ENCODE assay signal across 15 cellular contexts in the genomic region with DNA sequence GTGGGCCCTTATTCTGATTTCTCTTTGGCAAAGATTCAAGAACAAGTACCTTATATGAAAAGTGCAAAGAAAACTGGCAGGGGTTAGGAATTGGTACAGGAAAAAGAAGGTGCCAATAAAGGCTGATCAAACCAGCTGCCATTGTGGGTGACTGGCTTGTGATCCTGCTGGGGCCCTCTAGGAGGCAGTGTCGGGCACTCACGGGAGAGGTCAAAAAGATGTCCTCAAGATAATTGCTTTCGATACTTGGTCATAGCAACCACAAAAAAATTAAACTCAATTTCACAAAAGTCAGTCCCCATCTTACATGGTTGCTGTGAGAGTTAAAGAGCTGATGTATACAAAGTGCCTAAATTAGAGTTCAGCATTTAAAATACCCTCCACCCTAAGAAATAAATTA. TPM values are rescaled to one million over a fixed set of nuclear protein-coding genes. Genes with fewer than 3 reads are reported as not detected.
A peak's percentile ranks its signal among the peaks of the same experiment; 100 is the strongest.
DNase-seq lines count a peak whose midpoint lies in the region; ATAC-seq and TF ChIP-seq lines count a peak whose summit lies in the region.
"Had no signal": no experiment of that assay in that cellular context is flagged by ENCODE, and none has a peak within 500 bp of the region (broad histone marks: within the 10 kb centered on the region; RNA-seq: fewer than 3 reads in every experiment).

No MANE protein-coding gene starts in this region.

- H3K9ac ChIP-seq in DND-41 (ENCODE audit: low read depth, low read length) (no peak overlapping the region), HCT116 (ENCODE audit: low read length) (no peak overlapping the region)

- H2AFZ ChIP-seq in DND-41 (ENCODE audit: low read depth, low read length) (no peak overlapping the region), HCT116 (ENCODE audit: low read depth, low read length, poor library complexity, severe bottlenecking) (no peak overlapping the region)

- H3K4me3 ChIP-seq in DND-41 (ENCODE audit: low read depth in 1 of 2, low read length in 2 of 2) (no peak overlapping the region), HCT116 (replicated peaks in 1 of 2; ENCODE audit: low read depth in 1 of 2, low read length in 2 of 2) (no peak overlapping the region), spleen (no peak overlapping the region)
- H3K4me3 ChIP-seq: heart right ventricle had no signal

- WGBS in spleen, 5 donors: 33 to 50% (median 42%) methylated on average over 3 of the region's 3 CpGs

- TF ChIP-seq CTCF in DND-41 (IDR thresholded peaks at IDR 0.05; ENCODE audit: borderline replicate concordance, extremely low read depth, low read length, poor library complexity, severe bottlenecking) (peak; percentile 59), HCT116 (IDR thresholded peaks at IDR 0.05 in 2 of 3, conservative IDR thresholded peaks at IDR 0.05 in 1 of 3; ENCODE audit: borderline replicate concordance in 1 of 3, insufficient read depth in 1 of 3, low read depth in 2 of 3, low read length in 2 of 3) (peak in 2 of 3 experiments; percentile 54 to 69; a peak in 4 of 6 replicates), WTC11 (IDR thresholded peaks at IDR 0.05) (peak; percentile 62), spleen (IDR thresholded peaks at IDR 0.05 in 8 of 11, conservative IDR thresholded peaks at IDR 0.05 in 3 of 11) (no peak)

- H4K20me1 ChIP-seq in DND-41 (ENCODE audit: insufficient read depth, low read length) (no peaks in the 10 kb centered on the region), HCT116 (ENCODE audit: insufficient read depth) (no peaks in the 10 kb centered on the region)

- H3K4me2 ChIP-seq in DND-41 (ENCODE audit: insufficient read depth, low read length): no peak overlapping the region
- no peak overlapping the region for H3K4me2 ChIP-seq in HCT116 (ENCODE audit: low read length)

- POLR2A ChIA-PET in HCT116 (lab: Charles Lee) (no interaction called here), WTC11 (lab: Charles Lee) (no interaction called here)

- TF ChIP-seq RAD21 in HCT116 (IDR thresholded peaks at IDR 0.05; ENCODE audit: low read depth): no peak; the same call in 1 of the 2 replicates

- H3K79me2 ChIP-seq in DND-41 (ENCODE audit: insufficient read depth, low read length) (no peaks in the 10 kb centered on the region), HCT116 (ENCODE audit: insufficient read depth, low read length) (no peaks in the 10 kb centered on the region)

- no peaks in the 10 kb centered on the region for H3K9me2 ChIP-seq in HCT116 (ENCODE audit: insufficient read depth)

- no peaks in the 10 kb centered on the region for H3K36me3 Mint-ChIP-seq in WTC11

- intact Hi-C loops in HCT116 (cut with micrococcal nuclease): no loop called here
- intact Hi-C loops in spleen (cut with DNase I; ENCODE audit: low total_unique reads): no loop called here

- TF ChIP-seq POLR2A in HCT116 (IDR thresholded peaks at IDR 0.05; ENCODE audit: borderline replicate concordance, extremely low read depth, insufficient read depth, insufficient read length): no peak
- TF ChIP-seq POLR2A in spleen (IDR thresholded peaks at IDR 0.05): no peak

- H3K4me1 Mint-ChIP-seq in WTC11: no peaks in the 10 kb centered on the region

- CTCF ChIA-PET in HCT116 (lab: Charles Lee): interaction anchor here (1.0 kb wide), 1 partner anchor 11 kb away, joined by 4 read pairs; no protein-coding TSS in a partner anchor
- CTCF ChIA-PET in WTC11 (lab: Charles Lee): interaction anchor here (0.6 to 1.2 kb wide), 8 partner anchors 10 to 100 kb away, joined by 3 to 7 read pairs (median 4); a partner anchor contains a TSS

- no peaks in the 10 kb centered on the region; the same call in none of the 2 replicates for H3K9me3 Mint-ChIP-seq in WTC11

- H3K27me3 ChIP-seq in DND-41 (ENCODE audit: insufficient read depth, low read length, poor library complexity) (no peaks in the 10 kb centered on the region), HCT116 (ENCODE audit: insufficient read depth, low read length) (no peaks in the 10 kb centered on the region), spleen (replicated peaks in 1 of 7) (no peaks in the 10 kb centered on the region)
- H3K27me3 ChIP-seq: heart right ventricle had no signal

- peaks cover 44% of the 10 kb centered on the region for H3K27me3 Mint-ChIP-seq in WTC11 (ENCODE audit: low read depth)

- DNase-seq in DND-41: no peak
- DNase-seq in HCT116 (ENCODE audit: low read depth, low spot score): no peak
- DNase-seq in WTC11 (ENCODE audit: low spot score): peak; percentile 70
- peak; percentile 69 for DNase-seq in iPS-NIHi7 (ENCODE audit: extremely low spot score)
- no peak for DNase-seq in spleen
- no peak for DNase-seq in cerebellar cortex (ENCODE audit: low spot score)
- no peak for DNase-seq in globus pallidus (ENCODE audit: low spot score)
- no peak for DNase-seq in SKM-1 treated with dmso at 0.1 percent for 144 hours (lab: John Stamatoyannopoulos, UW; ENCODE audit: unreplicated experiment)
- DNase-seq: activated CD4-positive, alpha-beta T cell treated with anti-CD3 and anti-CD28 coated beads for 1 hour; heart right ventricle; NCI-H1092; NCI-H748 treated with DMSO at 0.1 percent for 48 hours; stimulated activated CD4-positive, alpha-beta T cell treated with anti-CD3 and anti-CD28 coated beads, Interleukin-4, amount 100 ng/mL, for 4 hours had no signal

- RAD21 ChIA-PET in HCT116 (lab: Charles Lee; ENCODE audit: low non-redundant PET in 1 of 2, low total read pairs in 2 of 2, uncharacterized antibody in 2 of 2, unreplicated experiment in 2 of 2): no interaction called here

- H3K27ac Mint-ChIP-seq in WTC11: no peak overlapping the region

- ATAC-seq in DND-41 (ENCODE audit: insufficient read depth, low read depth) (no peak), HCT116 (peak; percentile 50), WTC11 (peak; percentile 88)
- ATAC-seq: heart right ventricle had no signal

- no TSS peak for BruUV-seq in HCT116 (replicated peaks; lab: Mats Ljungman, UMichigan)

- H3K36me3 ChIP-seq in DND-41 (ENCODE audit: insufficient read depth, low read length) (no peaks in the 10 kb centered on the region), HCT116 (ENCODE audit: control insufficient read depth in 1 of 2, insufficient read depth in 2 of 2, low read length in 2 of 2) (no peaks in the 10 kb centered on the region), spleen (no peaks in the 10 kb centered on the region)
- H3K36me3 ChIP-seq: heart right ventricle had no signal

- H3K9me3 ChIP-seq in DND-41 (ENCODE audit: insufficient read depth, low read length, severe bottlenecking): peaks cover 3% of the 10 kb centered on the region
- H3K9me3 ChIP-seq in HCT116 (ENCODE audit: control insufficient read depth in 1 of 2, insufficient read depth in 1 of 2, low read depth in 1 of 2, low read length in 2 of 2): peaks cover 5 to 11% of the 10 kb centered on the region in 2 experiments; a peak in 2 of 4 replicates
- peaks cover 0 to 32% (median 21%) of the 10 kb centered on the region in 8 donors for H3K9me3 ChIP-seq in spleen

- H3K4me1 ChIP-seq in DND-41 (ENCODE audit: insufficient read depth, low read length) (no peaks in the 10 kb centered on the region), HCT116 (ENCODE audit: control insufficient read depth in 1 of 2, insufficient read depth in 2 of 2, low read length in 2 of 2) (no peaks in the 10 kb centered on the region), spleen (no peaks in the 10 kb centered on the region)
- H3K4me1 ChIP-seq: heart right ventricle had no signal

- H3K4me3 Mint-ChIP-seq in WTC11: no peak overlapping the region

- H3K27ac ChIP-seq in DND-41 (ENCODE audit: low read length): no peak overlapping the region
- no peak overlapping the region for H3K27ac ChIP-seq in HCT116 (ENCODE audit: low read depth, low read length)
- H3K27ac ChIP-seq in spleen: no peak overlapping the region
- H3K27ac ChIP-seq: heart right ventricle had no signal

TF ChIP-seq in HCT116, 20 proteins besides CTCF, POLR2A, EP300 and RAD21 (continues in another document):
- TF ChIP-seq POLR2AphosphoS5 (IDR thresholded peaks at IDR 0.05; ENCODE audit: low read depth, low read length): no peak
- TF ChIP-seq CBX3 (IDR thresholded peaks at IDR 0.05; ENCODE audit: low read depth): no peak
- no peak for TF ChIP-seq FOSL1 (IDR thresholded peaks at IDR 0.05; ENCODE audit: low read depth)
- TF ChIP-seq EZH2 (IDR thresholded peaks at IDR 0.05): no peak
- TF ChIP-seq SP1 (IDR thresholded peaks at IDR 0.05; ENCODE audit: low read depth): no peak
- TF ChIP-seq ZFX (IDR thresholded peaks at IDR 0.05): no peak

TF ChIP-seq in WTC11, 78 proteins besides CTCF, POLR2A, EP300 and RAD21:
- TF ChIP-seq ETV6 (CRISPR knock-in tag; IDR thresholded peaks at IDR 0.05): no peak
- no peak for TF ChIP-seq EMX1 (CRISPR knock-in tag; IDR thresholded peaks at IDR 0.05)
- TF ChIP-seq, protein P1, sequence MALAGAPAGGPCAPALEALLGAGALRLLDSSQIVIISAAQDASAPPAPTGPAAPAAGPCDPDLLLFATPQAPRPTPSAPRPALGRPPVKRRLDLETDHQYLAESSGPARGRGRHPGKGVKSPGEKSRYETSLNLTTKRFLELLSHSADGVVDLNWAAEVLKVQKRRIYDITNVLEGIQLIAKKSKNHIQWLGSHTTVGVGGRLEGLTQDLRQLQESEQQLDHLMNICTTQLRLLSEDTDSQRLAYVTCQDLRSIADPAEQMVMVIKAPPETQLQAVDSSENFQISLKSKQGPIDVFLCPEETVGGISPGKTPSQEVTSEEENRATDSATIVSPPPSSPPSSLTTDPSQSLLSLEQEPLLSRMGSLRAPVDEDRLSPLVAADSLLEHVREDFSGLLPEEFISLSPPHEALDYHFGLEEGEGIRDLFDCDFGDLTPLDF (CRISPR knock-in tag; IDR thresholded peaks at IDR 0.05): no peak
- TF ChIP-seq IRF2 (CRISPR knock-in tag; IDR thresholded peaks at IDR 0.05; ENCODE audit: borderline replicate concordance, low read depth): no peak
- TF ChIP-seq, protein P2, sequence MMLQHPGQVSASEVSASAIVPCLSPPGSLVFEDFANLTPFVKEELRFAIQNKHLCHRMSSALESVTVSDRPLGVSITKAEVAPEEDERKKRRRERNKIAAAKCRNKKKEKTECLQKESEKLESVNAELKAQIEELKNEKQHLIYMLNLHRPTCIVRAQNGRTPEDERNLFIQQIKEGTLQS (CRISPR knock-in tag; conservative IDR thresholded peaks at IDR 0.05): no peak
- no peak for TF ChIP-seq GABPB1 (CRISPR knock-in tag; IDR thresholded peaks at IDR 0.05)
- TF ChIP-seq GTF2I (CRISPR knock-in tag; conservative IDR thresholded peaks at IDR 0.05): no peak
- no peak for TF ChIP-seq SP1 (CRISPR knock-in tag; conservative IDR thresholded peaks at IDR 0.05)

RNA-seq across cellular contexts. Expression of a gene that starts 31.0 kb away (rescaled TPM):
- not detected for total RNA-seq in HCT116 (2021; ENCODE audit: unreplicated experiment)
- polyA plus RNA-seq in HCT116 (2012): not detected in 2 replicates
- total RNA-seq in WTC11 (2021): not detected in 3 replicates
- total RNA-seq in spleen: not detected
- polyA plus RNA-seq in spleen: under 1 TPM in 1 of 3 donors, not detected in 2; 0.11 TPM
- total RNA-seq: lung microvascular endothelial cell, posterior vena cava had no signal

RNA-seq across cellular contexts. Expression of a gene that starts 58.0 kb away (rescaled TPM):
- total RNA-seq in HCT116 (2021; ENCODE audit: unreplicated experiment): 0.76 TPM
- polyA plus RNA-seq in HCT116 (2012): 0.32 and 0.44 TPM in 2 replicates
- total RNA-seq in WTC11 (2021): 0.44 to 0.94 TPM (median 0.57 TPM) in 3 replicates
- total RNA-seq in spleen: 1 to 10 TPM in 6 of 7 donors, under 1 TPM in 1; 0.94 to 4.5 (median 1.3) TPM
- 1 to 10 TPM; 1.1 to 4.3 (median 2.0) TPM for polyA plus RNA-seq in spleen
- total RNA-seq: lung microvascular endothelial cell had no signal

Comparison
In these comparisons a context has a peak if more than half of its experiments do, and no peak if none do; other contexts are left out.
1. DNase-seq: peak in WTC11 (single experiment) and iPS-NIHi7 (single experiment); none in DND-41 (single experiment), HCT116 (single experiment), spleen (single experiment), cerebellar cortex (single experiment), globus pallidus (single experiment) and SKM-1 treated with dmso at 0.1 percent for 144 hours (single experiment).
2. CTCF ChIP-seq: peak in DND-41 (single experiment), HCT116 (2 of 3) and WTC11 (single experiment); none in spleen (0 of 11).